In the genomic region with DNA sequence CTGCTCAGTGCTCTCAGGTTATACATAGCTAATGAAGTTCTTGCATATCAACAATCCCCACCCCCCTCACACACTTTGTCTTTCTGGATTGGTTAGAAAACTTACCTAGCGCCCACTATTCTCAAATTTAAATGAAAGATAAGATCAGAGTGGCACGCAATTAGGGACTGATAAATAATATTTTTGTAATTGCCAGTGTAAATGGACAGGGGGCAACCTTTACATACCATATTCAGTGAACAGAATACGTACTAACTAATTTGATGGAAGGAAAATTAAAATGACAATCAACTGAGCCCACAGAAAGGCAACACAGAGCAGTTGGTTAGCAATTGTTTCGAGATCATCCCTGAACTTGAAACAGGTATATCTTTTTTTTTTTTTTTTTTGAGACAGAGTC, we compare ENCODE assay signal across 17 cellular contexts. TPM values are rescaled to one million over a fixed set of nuclear protein-coding genes. Genes with fewer than 3 reads are reported as not detected.
A peak's percentile ranks its signal among the peaks of the same experiment; 100 is the strongest.
DNase-seq lines count a peak whose midpoint lies in the region; ATAC-seq, FAIRE-seq and TF ChIP-seq lines count a peak whose summit lies in the region.
"Had no signal": no experiment of that assay in that cellular context is flagged by ENCODE, and none has a peak within 500 bp of the region (broad histone marks: within the 10 kb centered on the region; RNA-seq: fewer than 3 reads in every experiment).

No MANE protein-coding gene starts in this region.

- H3K36me3 Mint-ChIP-seq in activated CD4-positive, alpha-beta T cell treated with anti-CD3 and anti-CD28 coated beads for 36 hours (ENCODE audit: low read depth) = peaks cover 87% of the 10 kb centered on the region
- peaks cover 92% of the 10 kb centered on the region for H3K36me3 Mint-ChIP-seq in T-helper 2 cell treated with Interferon-gamma antibody and Interleukin-4, amounts not matched to agents 5 μg/mL and 100 μg/mL, for 36 hours (ENCODE audit: low read depth)
- peaks cover 53 to 68% of the 10 kb centered on the region in 2 donors for H3K36me3 Mint-ChIP-seq in naive B cell

- no peaks in the 10 kb centered on the region for H3K27me3 ChIP-seq in suprapubic skin
- H3K27me3 ChIP-seq: ascending aorta, upper lobe of right lung had no signal

- no peaks in the 10 kb centered on the region for H3K27me3 Mint-ChIP-seq in activated CD4-positive, alpha-beta T cell treated with anti-CD3 and anti-CD28 coated beads for 36 hours
- no peaks in the 10 kb centered on the region for H3K27me3 Mint-ChIP-seq in T-helper 2 cell treated with Interferon-gamma antibody and Interleukin-4, amounts not matched to agents 5 μg/mL and 100 μg/mL, for 36 hours (ENCODE audit: low read depth)
- no peaks in the 10 kb centered on the region for H3K27me3 Mint-ChIP-seq in naive B cell

- H3K27ac Mint-ChIP-seq in activated CD4-positive, alpha-beta T cell treated with anti-CD3 and anti-CD28 coated beads for 36 hours = peak overlapping the region; percentile 88
- H3K27ac Mint-ChIP-seq in T-helper 2 cell treated with Interferon-gamma antibody and Interleukin-4, amounts not matched to agents 5 μg/mL and 100 μg/mL, for 36 hours = peak overlapping the region; percentile 86
- H3K27ac Mint-ChIP-seq in naive B cell = peak overlapping the region in 5 of 6 donors; percentile 49 to 94 (median 92)
- H3K27ac Mint-ChIP-seq: nephron progenitor cell had no signal

- 58% methylated on average over 4 of the region's 4 CpGs for WGBS in suprapubic skin

- CTCF ChIA-PET in activated CD4-positive, alpha-beta T cell treated with anti-CD3 and anti-CD28 coated beads for 36 hours (lab: Charles Lee) = interaction anchor here (0.6 to 3.3 kb wide), 6 partner anchors 9 to 114 kb away, joined by 3 to 13 read pairs (median 8); a partner anchor contains a TSS

- no peaks in the 10 kb centered on the region for H3K9me3 ChIP-seq in suprapubic skin
- H3K9me3 ChIP-seq: ascending aorta, psoas muscle, upper lobe of right lung had no signal

- H3K27ac ChIP-seq in suprapubic skin = no peak overlapping the region
- H3K27ac ChIP-seq: ascending aorta, psoas muscle, upper lobe of right lung had no signal

- FAIRE-seq in GM19239 (lab: Jason Lieb, UNC) = peak; percentile 23

- intact Hi-C loops in activated CD4-positive, alpha-beta T cell treated with anti-CD3 and anti-CD28 coated beads for 36 hours (cut with DNase I, micrococcal nuclease) = loop anchor here (1.0 to 10.0 kb wide), 3 partner anchors 8 to 1465 kb away; a partner anchor contains a TSS

- no peaks in the 10 kb centered on the region for H3K4me1 ChIP-seq in suprapubic skin
- H3K4me1 ChIP-seq: ascending aorta, psoas muscle had no signal

- peaks cover 2% of the 10 kb centered on the region for H3K9me3 Mint-ChIP-seq in activated CD4-positive, alpha-beta T cell treated with anti-CD3 and anti-CD28 coated beads for 36 hours (ENCODE audit: low read depth)
- no peaks in the 10 kb centered on the region for H3K9me3 Mint-ChIP-seq in T-helper 2 cell treated with Interferon-gamma antibody and Interleukin-4, amounts not matched to agents 5 μg/mL and 100 μg/mL, for 36 hours
- H3K9me3 Mint-ChIP-seq in naive B cell = no peaks in the 10 kb centered on the region
- H3K9me3 Mint-ChIP-seq: nephron progenitor cell had no signal

- TF ChIP-seq EP300 in suprapubic skin (IDR thresholded peaks at IDR 0.05) = no peak

- no peaks in the 10 kb centered on the region for H3K36me3 ChIP-seq in suprapubic skin
- H3K36me3 ChIP-seq: ascending aorta, upper lobe of right lung had no signal

- peak overlapping the region; percentile 47 for H3K4me3 Mint-ChIP-seq in activated CD4-positive, alpha-beta T cell treated with anti-CD3 and anti-CD28 coated beads for 36 hours
- H3K4me3 Mint-ChIP-seq in T-helper 2 cell treated with Interferon-gamma antibody and Interleukin-4, amounts not matched to agents 5 μg/mL and 100 μg/mL, for 36 hours = peak overlapping the region; percentile 56
- H3K4me3 Mint-ChIP-seq in naive B cell = peak overlapping the region; percentile 47 to 97 (median 80)
- H3K4me3 Mint-ChIP-seq: nephron progenitor cell had no signal

- TF ChIP-seq CTCF in suprapubic skin (IDR thresholded peaks at IDR 0.05) = no peak

- no peak for DNase-seq in activated CD4-positive, alpha-beta T cell treated with anti-CD3 and anti-CD28 coated beads for 36 hours
- DNase-seq in activated CD4-positive, alpha-beta T cell treated with anti-CD3 and anti-CD28 coated beads, Interleukin-2, amount 50 U/mL, for 48 hours = no peak
- DNase-seq in GM19239 (ENCODE audit: insufficient read length, low spot score) (no peak), naive B cell (no peak), HuH-7 (ENCODE audit: low spot score) (no peak), cerebellum (ENCODE audit: low spot score) (no peak), suprapubic skin (ENCODE audit: low spot score in 2 of 2) (no peak)
- no peak for DNase-seq in T-helper 2 cell treated with Interferon-gamma antibody and Interleukin-4, amounts not matched to agents 5 μg/mL and 100 μg/mL, for 36 hours (ENCODE audit: low spot score)
- DNase-seq: 8988T; activated CD4-positive, alpha-beta T cell treated with anti-CD3 and anti-CD28 coated beads, Interleukin-2, amount 50 U/mL, for 1 hour; islet precursor cell; NCI-H2107; NCI-H524 treated with DMSO at 0.1 percent for 48 hours; nephron progenitor cell; psoas muscle; upper lobe of right lung had no signal

- no peak for ATAC-seq in activated CD4-positive, alpha-beta T cell treated with anti-CD3 and anti-CD28 coated beads for 36 hours
- no peak for ATAC-seq in naive B cell (ENCODE audit: low read depth in 2 of 2)
- ATAC-seq: psoas muscle, upper lobe of right lung had no signal

- no peak overlapping the region for H3K4me3 ChIP-seq in suprapubic skin
- H3K4me3 ChIP-seq: ascending aorta, psoas muscle, upper lobe of right lung had no signal

- peaks cover 98% of the 10 kb centered on the region for H3K4me1 Mint-ChIP-seq in activated CD4-positive, alpha-beta T cell treated with anti-CD3 and anti-CD28 coated beads for 36 hours
- peaks cover 90% of the 10 kb centered on the region for H3K4me1 Mint-ChIP-seq in T-helper 2 cell treated with Interferon-gamma antibody and Interleukin-4, amounts not matched to agents 5 μg/mL and 100 μg/mL, for 36 hours (ENCODE audit: low read depth)
- H3K4me1 Mint-ChIP-seq in naive B cell = peaks cover 82 to 98% (median 87%) of the 10 kb centered on the region in 3 donors
- H3K4me1 Mint-ChIP-seq: nephron progenitor cell had no signal

- no peak for TF ChIP-seq POLR2A in suprapubic skin (IDR thresholded peaks at IDR 0.05)

- POLR2A ChIA-PET in activated CD4-positive, alpha-beta T cell treated with anti-CD3 and anti-CD28 coated beads for 36 hours (lab: Charles Lee) = interaction anchor here (0.7 kb wide), 1 partner anchor 12 kb away, joined by 4 read pairs; no protein-coding TSS in a partner anchor

RNA-seq across cellular contexts. Expression of a gene that starts 11.7 kb away (rescaled TPM):
- total RNA-seq in activated CD4-positive, alpha-beta T cell treated with anti-CD3 and anti-CD28 coated beads for 36 hours = 100 to 1,000 TPM; 206 to 262 TPM
- polyA plus RNA-seq in naive B cell (ENCODE audit: low read depth in 6 of 6) = 1,000 to 10,000 TPM; 1,749 to 3,838 (median 2,128) TPM
- total RNA-seq in cerebellum = 1.3 TPM
- total RNA-seq in suprapubic skin = under 1 TPM in 2 of 4 donors, not detected in 2; 0.47 to 0.60 TPM

RNA-seq across cellular contexts. Expression of a gene that starts 34.1 kb away (rescaled TPM):
- not detected for total RNA-seq in activated CD4-positive, alpha-beta T cell treated with anti-CD3 and anti-CD28 coated beads for 36 hours
- under 1 TPM in 1 of 6 donors, not detected in 5; 0.09 TPM for polyA plus RNA-seq in naive B cell (ENCODE audit: low read depth in 6 of 6)
- total RNA-seq in cerebellum (7.3 TPM), suprapubic skin (1 to 10 TPM in 3 of 4 donors, under 1 TPM in 1; 0.32 to 3.3 (median 2.3) TPM)

Comparison
In these comparisons a context has a peak if more than half of its experiments do, and no peak if none do; other contexts are left out.
1. RNA of a gene that starts 11.7 kb away (total RNA-seq): 206 to 262 TPM in activated CD4-positive, alpha-beta T cell treated with anti-CD3 and anti-CD28 coated beads for 36 hours; 1.3 TPM in cerebellum (single experiment) and 0.47 to 0.60 TPM in suprapubic skin; every median in the first group is over 10 times any median in the second.
2. Peak in every context shown above with its lines, with median percentiles within 50 percentile points of each other: H3K27ac Mint-ChIP-seq and H3K4me3 Mint-ChIP-seq.